1 cellular context compared by ENCODE assay signal in the genomic region with DNA sequence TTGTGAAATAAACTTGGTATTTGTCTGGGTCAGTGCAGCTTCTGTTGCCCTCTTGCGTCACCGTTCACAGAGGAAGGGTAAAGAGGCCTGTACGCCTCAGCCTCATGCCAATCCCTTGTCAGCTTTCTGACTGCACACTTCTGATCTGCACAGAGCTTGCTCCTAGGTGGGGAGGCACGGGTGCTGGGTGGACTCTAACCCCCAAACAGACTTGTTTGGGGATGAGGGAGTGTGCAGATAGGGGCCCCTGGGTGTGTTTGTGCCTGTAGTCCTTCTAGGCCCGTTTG.
TF ChIP-seq lines count a peak whose summit lies in the region.

No MANE protein-coding gene starts in this region.

TF ChIP-seq in SK-N-SH, 30 proteins besides CTCF, POLR2A, EP300 and RAD21 (continued from another document):
- TF ChIP-seq, protein P1, sequence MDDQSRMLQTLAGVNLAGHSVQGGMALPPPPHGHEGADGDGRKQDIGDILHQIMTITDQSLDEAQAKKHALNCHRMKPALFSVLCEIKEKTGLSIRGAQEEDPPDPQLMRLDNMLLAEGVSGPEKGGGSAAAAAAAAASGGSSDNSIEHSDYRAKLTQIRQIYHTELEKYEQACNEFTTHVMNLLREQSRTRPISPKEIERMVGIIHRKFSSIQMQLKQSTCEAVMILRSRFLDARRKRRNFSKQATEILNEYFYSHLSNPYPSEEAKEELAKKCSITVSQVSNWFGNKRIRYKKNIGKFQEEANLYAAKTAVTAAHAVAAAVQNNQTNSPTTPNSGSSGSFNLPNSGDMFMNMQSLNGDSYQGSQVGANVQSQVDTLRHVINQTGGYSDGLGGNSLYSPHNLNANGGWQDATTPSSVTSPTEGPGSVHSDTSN (IDR thresholded peaks at IDR 0.05) = no peak
- TF ChIP-seq TEAD4 (IDR thresholded peaks at IDR 0.05; ENCODE audit: borderline replicate concordance, insufficient read depth) (no peak), SMC3 (IDR thresholded peaks at IDR 0.05; ENCODE audit: low read depth, low read length) (no peak), RFX5 (IDR thresholded peaks at IDR 0.05; ENCODE audit: low read length) (no peak), RCOR1 (IDR thresholded peaks at IDR 0.05; ENCODE audit: low read length) (no peak), TAF1 (IDR thresholded peaks at IDR 0.05; ENCODE audit: borderline replicate concordance, low read depth, low read length) (no peak), MXI1 (IDR thresholded peaks at IDR 0.05; ENCODE audit: low read depth, low read length) (no peak), JUND (IDR thresholded peaks at IDR 0.05) (no peak), NRF1 (IDR thresholded peaks at IDR 0.05; ENCODE audit: low read depth, low read length) (no peak), MEF2A (IDR thresholded peaks at IDR 0.05; ENCODE audit: borderline replicate concordance, low read depth) (no peak), FOSL2 (IDR thresholded peaks at IDR 0.05; ENCODE audit: borderline replicate concordance, low read depth) (no peak), YY1 (IDR thresholded peaks at IDR 0.05; ENCODE audit: low read depth) (no peak), ELF1 (IDR thresholded peaks at IDR 0.05) (no peak), FOXJ3 (CRISPR knock-in tag; IDR thresholded peaks at IDR 0.05) (no peak), TCF12 (IDR thresholded peaks at IDR 0.05) (no peak)
- TF ChIP-seq, protein P2, sequence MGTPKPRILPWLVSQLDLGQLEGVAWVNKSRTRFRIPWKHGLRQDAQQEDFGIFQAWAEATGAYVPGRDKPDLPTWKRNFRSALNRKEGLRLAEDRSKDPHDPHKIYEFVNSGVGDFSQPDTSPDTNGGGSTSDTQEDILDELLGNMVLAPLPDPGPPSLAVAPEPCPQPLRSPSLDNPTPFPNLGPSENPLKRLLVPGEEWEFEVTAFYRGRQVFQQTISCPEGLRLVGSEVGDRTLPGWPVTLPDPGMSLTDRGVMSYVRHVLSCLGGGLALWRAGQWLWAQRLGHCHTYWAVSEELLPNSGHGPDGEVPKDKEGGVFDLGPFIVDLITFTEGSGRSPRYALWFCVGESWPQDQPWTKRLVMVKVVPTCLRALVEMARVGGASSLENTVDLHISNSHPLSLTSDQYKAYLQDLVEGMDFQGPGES (IDR thresholded peaks at IDR 0.05; ENCODE audit: low read depth, low read length) = no peak
